1 cellular context compared by ENCODE assay signal in genomic region chr13:105466376-105466775, GRCh38.
TF ChIP-seq lines count a peak whose summit lies in the region.

No MANE protein-coding gene starts in this region.

TF ChIP-seq in H1, 55 proteins besides CTCF, POLR2A, EP300 and RAD21:
- TF ChIP-seq SUZ12 (IDR thresholded peaks at IDR 0.05; ENCODE audit: low read length) (no peak), SP2 (IDR thresholded peaks at IDR 0.05; ENCODE audit: low read length) (no peak), BRCA1 (IDR thresholded peaks at IDR 0.05; ENCODE audit: low read depth, low read length) (no peak), JUND (IDR thresholded peaks at IDR 0.05; ENCODE audit: low read length) (no peak), NRF1 (IDR thresholded peaks at IDR 0.05; ENCODE audit: low read depth, low read length) (no peak)
